Comparison of ENCODE assay signal across 9 cellular contexts in the genomic region with DNA sequence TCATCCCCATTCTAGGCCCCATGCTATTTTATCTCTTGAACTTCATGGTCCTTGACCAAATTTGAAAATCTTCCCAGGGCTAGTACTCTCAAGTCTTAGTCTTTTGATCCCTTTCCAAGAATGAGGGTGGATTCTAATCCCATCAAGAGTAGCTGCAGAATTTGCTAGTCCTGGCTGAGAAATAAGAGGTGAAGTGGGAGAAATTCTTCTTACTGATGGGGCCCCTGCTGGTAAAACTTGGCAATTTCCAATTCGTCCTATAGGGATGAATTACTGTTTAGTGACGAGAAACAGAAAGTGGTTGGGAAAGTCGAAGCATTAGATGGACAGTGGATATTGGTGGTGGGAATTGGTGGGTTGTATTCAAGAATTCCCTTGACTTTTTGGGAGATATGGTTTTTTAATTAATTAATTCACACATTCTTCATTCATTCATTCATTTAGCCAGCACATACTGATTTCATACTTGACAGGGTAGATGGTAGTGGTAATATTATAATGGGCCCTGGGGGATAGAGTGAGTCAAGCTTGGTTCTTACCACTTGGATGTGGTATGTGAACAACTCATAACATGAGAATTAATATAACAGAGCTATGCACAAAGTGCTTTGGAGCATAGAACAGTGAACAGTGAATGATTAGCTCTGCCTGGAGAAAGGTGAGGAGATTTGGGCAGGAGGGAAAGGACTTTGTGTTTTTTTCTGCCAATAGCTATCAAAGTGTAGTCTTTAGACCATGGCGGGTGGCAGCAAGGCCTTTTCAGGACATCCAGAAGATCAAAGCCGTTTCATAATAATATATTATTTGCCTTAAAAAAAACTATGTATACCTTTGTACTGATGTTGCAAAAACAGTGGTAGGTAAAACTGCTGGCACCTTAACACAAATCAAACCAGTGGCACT.
A peak's percentile ranks its signal among the peaks of the same experiment; 100 is the strongest.
DNase-seq lines count a peak whose midpoint lies in the region; ATAC-seq and TF ChIP-seq lines count a peak whose summit lies in the region.
"Had no signal": no experiment of that assay in that cellular context is flagged by ENCODE, and none has a peak within 500 bp of the region (broad histone marks: within the 10 kb centered on the region; RNA-seq: fewer than 3 reads in every experiment).

No MANE protein-coding gene starts in this region.

- no peak overlapping the region for H2AFZ ChIP-seq in GM23338

- peaks cover 25% of the 10 kb centered on the region for H3K36me3 Mint-ChIP-seq in CD4-positive, CD25-positive, alpha-beta regulatory T cell
- H3K36me3 Mint-ChIP-seq in GM23338 (ENCODE audit: low read depth), result no peaks in the 10 kb centered on the region

- no peaks in the 10 kb centered on the region for H3K9me3 ChIP-seq in CD4-positive, CD25-positive, alpha-beta regulatory T cell (ENCODE audit: control insufficient read depth in 2 of 2, low read length in 2 of 2)
- H3K9me3 ChIP-seq in RWPE2 (ENCODE audit: severe bottlenecking), result no peaks in the 10 kb centered on the region

- H3K4me2 ChIP-seq in GM23338, result no peak overlapping the region

- TF ChIP-seq CTCF in GM23338 (conservative IDR thresholded peaks at IDR 0.05; ENCODE audit: low read depth in 2 of 2) (peak; percentile 47 to 54), RWPE2 (IDR thresholded peaks at IDR 0.05; ENCODE audit: poor library complexity, severe bottlenecking) (peak; percentile 23)

- H3K79me2 ChIP-seq in GM23338 (replicated peaks; ENCODE audit: insufficient read depth), result no peaks in the 10 kb centered on the region

- no peaks in the 10 kb centered on the region for H3F3A ChIP-seq in GM23338 (replicated peaks; ENCODE audit: low read depth)

- H3K27ac ChIP-seq in CD4-positive, CD25-positive, alpha-beta regulatory T cell (ENCODE audit: insufficient read depth, low read length, poor library complexity, severe bottlenecking), result no peak overlapping the region
- H3K27ac ChIP-seq in GM23338 (ENCODE audit: low read depth) (no peak overlapping the region), RWPE2 (ENCODE audit: poor library complexity, severe bottlenecking) (no peak overlapping the region)

- no peaks in the 10 kb centered on the region for H3K27me3 ChIP-seq in CD4-positive, CD25-positive, alpha-beta regulatory T cell (ENCODE audit: control insufficient read depth, insufficient read depth, low read length)
- no peaks in the 10 kb centered on the region for H3K27me3 ChIP-seq in GM23338 (ENCODE audit: insufficient read depth)
- H3K27me3 ChIP-seq in RWPE2 (ENCODE audit: insufficient read depth, poor library complexity, severe bottlenecking), result no peaks in the 10 kb centered on the region

- no peaks in the 10 kb centered on the region for H3K9me3 Mint-ChIP-seq in CD4-positive, CD25-positive, alpha-beta regulatory T cell
- H3K9me3 Mint-ChIP-seq in GM23338, result no peaks in the 10 kb centered on the region
- H3K9me3 Mint-ChIP-seq: dendritic cell treated with granulocyte-macrophage colony-stimulating factor and Interleukin-4, amounts not matched to agents 40 ng/mL and 50 ng/mL, for 4 days had no signal

- no peak for DNase-seq in CD4-positive, CD25-positive, alpha-beta regulatory T cell
- peak; percentile 76 for DNase-seq in GM23338 (ENCODE audit: low spot score)
- no peak for DNase-seq in RWPE2 (ENCODE audit: low spot score)
- DNase-seq in left lobe of liver (ENCODE audit: low spot score), result no peak
- no peak for DNase-seq in activated effector memory CD4-positive, alpha-beta T cell treated with anti-CD3 and anti-CD28 coated beads, Interleukin-2, amount 50 U/mL, for 16 hours
- DNase-seq in NCI-H2171 treated with DMSO at 0.1 percent for 48 hours (lab: John Stamatoyannopoulos, UW), result no peak
- no peak for DNase-seq in NCI-H1436 (lab: John Stamatoyannopoulos, UW)

- peaks cover 39 to 87% (median 71%) of the 10 kb centered on the region in 4 donors for H3K4me1 Mint-ChIP-seq in CD4-positive, CD25-positive, alpha-beta regulatory T cell
- H3K4me1 Mint-ChIP-seq in GM23338, result no peaks in the 10 kb centered on the region

- H3K4me3 ChIP-seq in CD4-positive, CD25-positive, alpha-beta regulatory T cell (ENCODE audit: low read depth, low read length), result no peak overlapping the region
- no peak overlapping the region for H3K4me3 ChIP-seq in GM23338
- H3K4me3 ChIP-seq in RWPE2 (ENCODE audit: severe bottlenecking), result no peak overlapping the region

- peaks cover 23% of the 10 kb centered on the region for H3K4me1 ChIP-seq in CD4-positive, CD25-positive, alpha-beta regulatory T cell (ENCODE audit: control insufficient read depth, insufficient read depth, low read length, poor library complexity, severe bottlenecking)
- no peaks in the 10 kb centered on the region for H3K4me1 ChIP-seq in GM23338 (ENCODE audit: insufficient read depth)
- H3K4me1 ChIP-seq in RWPE2 (ENCODE audit: insufficient read depth, poor library complexity, severe bottlenecking), result peaks cover 11% of the 10 kb centered on the region

- H3K36me3 ChIP-seq in CD4-positive, CD25-positive, alpha-beta regulatory T cell (ENCODE audit: control insufficient read depth, insufficient read depth, low read length), result no peaks in the 10 kb centered on the region
- H3K36me3 ChIP-seq in GM23338 (ENCODE audit: insufficient read depth) (no peaks in the 10 kb centered on the region), RWPE2 (ENCODE audit: low read depth) (no peaks in the 10 kb centered on the region)

- no peak for ATAC-seq in CD4-positive, CD25-positive, alpha-beta regulatory T cell (ENCODE audit: low read depth in 2 of 2)
- ATAC-seq in GM23338 (peak; percentile 55), RWPE2 (ENCODE audit: low read depth) (peak; percentile 74), left lobe of liver (peak; percentile 85), GM19035 (IDR thresholded peaks at IDR 0.05; ENCODE audit: unreplicated experiment) (no peak)

- H3K4me3 Mint-ChIP-seq in CD4-positive, CD25-positive, alpha-beta regulatory T cell, result peak overlapping the region in 2 of 4 donors; percentile 12 to 13
- no peak overlapping the region for H3K4me3 Mint-ChIP-seq in GM23338
- H3K4me3 Mint-ChIP-seq: dendritic cell treated with granulocyte-macrophage colony-stimulating factor and Interleukin-4, amounts not matched to agents 40 ng/mL and 50 ng/mL, for 4 days had no signal

- no peaks in the 10 kb centered on the region for H3K27me3 Mint-ChIP-seq in CD4-positive, CD25-positive, alpha-beta regulatory T cell
- no peaks in the 10 kb centered on the region for H3K27me3 Mint-ChIP-seq in GM23338 (ENCODE audit: insufficient read depth, low read depth, poor library complexity)
- H3K27me3 Mint-ChIP-seq: dendritic cell treated with granulocyte-macrophage colony-stimulating factor and Interleukin-4, amounts not matched to agents 40 ng/mL and 50 ng/mL, for 4 days had no signal

- no peaks in the 10 kb centered on the region for H3K9me2 ChIP-seq in GM23338 (ENCODE audit: insufficient read depth)

- H3K27ac Mint-ChIP-seq in CD4-positive, CD25-positive, alpha-beta regulatory T cell, result peak overlapping the region; percentile 15 to 75 (median 21)
- H3K27ac Mint-ChIP-seq in GM23338, result no peak overlapping the region
- H3K27ac Mint-ChIP-seq: dendritic cell treated with granulocyte-macrophage colony-stimulating factor and Interleukin-4, amounts not matched to agents 40 ng/mL and 50 ng/mL, for 4 days had no signal

- no peaks in the 10 kb centered on the region for H4K20me1 ChIP-seq in GM23338 (replicated peaks; ENCODE audit: insufficient read depth)

TF ChIP-seq in GM23338, 12 proteins besides CTCF, POLR2A, EP300 and RAD21 (continues in another document):
- TF ChIP-seq EZH2phosphoT487 (IDR thresholded peaks at IDR 0.05; ENCODE audit: unreplicated experiment), result no peak
- TF ChIP-seq, protein P1, sequence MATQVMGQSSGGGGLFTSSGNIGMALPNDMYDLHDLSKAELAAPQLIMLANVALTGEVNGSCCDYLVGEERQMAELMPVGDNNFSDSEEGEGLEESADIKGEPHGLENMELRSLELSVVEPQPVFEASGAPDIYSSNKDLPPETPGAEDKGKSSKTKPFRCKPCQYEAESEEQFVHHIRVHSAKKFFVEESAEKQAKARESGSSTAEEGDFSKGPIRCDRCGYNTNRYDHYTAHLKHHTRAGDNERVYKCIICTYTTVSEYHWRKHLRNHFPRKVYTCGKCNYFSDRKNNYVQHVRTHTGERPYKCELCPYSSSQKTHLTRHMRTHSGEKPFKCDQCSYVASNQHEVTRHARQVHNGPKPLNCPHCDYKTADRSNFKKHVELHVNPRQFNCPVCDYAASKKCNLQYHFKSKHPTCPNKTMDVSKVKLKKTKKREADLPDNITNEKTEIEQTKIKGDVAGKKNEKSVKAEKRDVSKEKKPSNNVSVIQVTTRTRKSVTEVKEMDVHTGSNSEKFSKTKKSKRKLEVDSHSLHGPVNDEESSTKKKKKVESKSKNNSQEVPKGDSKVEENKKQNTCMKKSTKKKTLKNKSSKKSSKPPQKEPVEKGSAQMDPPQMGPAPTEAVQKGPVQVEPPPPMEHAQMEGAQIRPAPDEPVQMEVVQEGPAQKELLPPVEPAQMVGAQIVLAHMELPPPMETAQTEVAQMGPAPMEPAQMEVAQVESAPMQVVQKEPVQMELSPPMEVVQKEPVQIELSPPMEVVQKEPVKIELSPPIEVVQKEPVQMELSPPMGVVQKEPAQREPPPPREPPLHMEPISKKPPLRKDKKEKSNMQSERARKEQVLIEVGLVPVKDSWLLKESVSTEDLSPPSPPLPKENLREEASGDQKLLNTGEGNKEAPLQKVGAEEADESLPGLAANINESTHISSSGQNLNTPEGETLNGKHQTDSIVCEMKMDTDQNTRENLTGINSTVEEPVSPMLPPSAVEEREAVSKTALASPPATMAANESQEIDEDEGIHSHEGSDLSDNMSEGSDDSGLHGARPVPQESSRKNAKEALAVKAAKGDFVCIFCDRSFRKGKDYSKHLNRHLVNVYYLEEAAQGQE (IDR thresholded peaks at IDR 0.05; ENCODE audit: unreplicated experiment), result no peak
- no peak for TF ChIP-seq EZH2 (IDR thresholded peaks at IDR 0.05; ENCODE audit: low read depth, unreplicated experiment)
- TF ChIP-seq CREB1 (CRISPR knock-in tag; IDR thresholded peaks at IDR 0.05; ENCODE audit: low read depth), result no peak
- no peak for TF ChIP-seq ZNF331 (CRISPR knock-in tag; IDR thresholded peaks at IDR 0.05; ENCODE audit: low read depth)
- no peak for TF ChIP-seq ZNF114 (CRISPR knock-in tag; IDR thresholded peaks at IDR 0.05)
- no peak for TF ChIP-seq NANOG (IDR thresholded peaks at IDR 0.05; ENCODE audit: borderline replicate concordance)
- TF ChIP-seq STAT1 (IDR thresholded peaks at IDR 0.05; ENCODE audit: unreplicated experiment), result no peak

Comparison
In these comparisons a context has a peak if more than half of its experiments do, and no peak if none do; other contexts are left out.
1. ATAC-seq: peak in GM23338 (single experiment), RWPE2 (single experiment) and left lobe of liver (single experiment); none in CD4-positive, CD25-positive, alpha-beta regulatory T cell (0 of 2) and GM19035 (single experiment).